ENCODE assay signal across 11 cellular contexts in the genomic region with DNA sequence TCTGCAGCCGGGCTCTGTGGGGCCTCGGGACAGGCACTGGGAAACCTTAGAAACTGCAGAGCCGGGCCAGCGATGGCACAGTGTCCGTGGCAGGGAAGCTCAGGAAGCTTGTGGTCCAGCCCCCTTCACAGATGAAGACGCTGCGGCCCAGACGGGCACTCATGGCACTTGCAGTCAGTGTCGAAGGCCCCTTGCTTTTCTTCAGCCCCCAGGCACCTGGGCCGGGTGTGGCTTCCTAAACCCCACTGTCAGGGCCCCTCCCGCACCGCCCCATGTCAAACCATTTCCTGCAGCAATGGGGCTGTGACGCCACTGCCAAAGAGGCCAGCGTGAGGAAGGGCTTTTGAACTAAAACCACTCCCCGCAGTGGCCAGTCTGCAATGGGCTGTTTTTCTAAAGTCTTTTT.
A peak's percentile ranks its signal among the peaks of the same experiment; 100 is the strongest.
DNase-seq lines count a peak whose midpoint lies in the region; ATAC-seq and TF ChIP-seq lines count a peak whose summit lies in the region.
"Had no signal": no experiment of that assay in that cellular context is flagged by ENCODE, and none has a peak within 500 bp of the region (broad histone marks: within the 10 kb centered on the region; RNA-seq: fewer than 3 reads in every experiment).

No MANE protein-coding gene starts in this region.

- in situ Hi-C loops in GM13977 (cut with MboI; ENCODE audit: low pct_unique_long_range_greater_than_20kb, low sequenced_read_pairs, unreplicated experiment): no loop called here

- no peak overlapping the region for H3K4me3 Mint-ChIP-seq in osteocyte (ENCODE audit: unreplicated experiment)
- H3K4me3 Mint-ChIP-seq: brain had no signal

- intact Hi-C loops in cardiac septum (cut with DNase I): no loop called here

- TF ChIP-seq CTCF in GM13977 (IDR thresholded peaks at IDR 0.05; ENCODE audit: extremely low read depth, insufficient read depth, missing control alignments): no peak
- TF ChIP-seq CTCF in osteocyte (IDR thresholded peaks at IDR 0.05): no peak

- H3K4me1 Mint-ChIP-seq in osteocyte (ENCODE audit: unreplicated experiment): peaks cover 2% of the 10 kb centered on the region

- no peak overlapping the region for H3K27ac Mint-ChIP-seq in osteocyte (ENCODE audit: unreplicated experiment)

- H3K27me3 Mint-ChIP-seq in osteocyte (ENCODE audit: unreplicated experiment): peaks cover 2% of the 10 kb centered on the region

- no peaks in the 10 kb centered on the region for H3K9me3 Mint-ChIP-seq in osteocyte (ENCODE audit: unreplicated experiment)

- no peaks in the 10 kb centered on the region for H3K36me3 Mint-ChIP-seq in osteocyte (ENCODE audit: unreplicated experiment)
- H3K36me3 Mint-ChIP-seq: brain had no signal

- DNase-seq in GM13977 (ENCODE audit: low spot score) (peak; percentile 33), cardiac septum (ENCODE audit: low spot score) (peak; percentile 91), NCI-H1436 (lab: John Stamatoyannopoulos, UW) (no peak), osteocyte (ENCODE audit: extremely low spot score, unreplicated experiment) (no peak)
- peak; percentile 39 to 42 for DNase-seq in activated CD8-positive, alpha-beta memory T cell treated with anti-CD3 and anti-CD28 coated beads for 4 hours (ENCODE audit: low read depth in 2 of 2)
- peak; percentile 47 to 55 for DNase-seq in stimulated activated CD4-positive, alpha-beta T cell treated with anti-CD3 and anti-CD28 coated beads, Interleukin-4, amount 100 ng/mL, for 4 hours
- DNase-seq: COR-L47, NCI-H774 had no signal

- no peak for ATAC-seq in GM19452 (IDR thresholded peaks at IDR 0.05; ENCODE audit: unreplicated experiment)
- no peak for ATAC-seq in GM21786 (IDR thresholded peaks at IDR 0.05; ENCODE audit: unreplicated experiment)

Comparison
In these comparisons a context has a peak if more than half of its experiments do, and no peak if none do; other contexts are left out.
1. DNase-seq: peak in GM13977 (single experiment), activated CD8-positive, alpha-beta memory T cell treated with anti-CD3 and anti-CD28 coated beads for 4 hours (2 of 2), cardiac septum (single experiment) and stimulated activated CD4-positive, alpha-beta T cell treated with anti-CD3 and anti-CD28 coated beads, Interleukin-4, amount 100 ng/mL, for 4 hours (2 of 2); none in NCI-H1436 (single experiment) and osteocyte (single experiment).